8 cellular contexts compared by ENCODE assay signal in genomic region chr14:105168093-105168420, GRCh38. TPM values are rescaled to one million over a fixed set of nuclear protein-coding genes. Genes with fewer than 3 reads are reported as not detected.
DNase-seq lines count a peak whose midpoint lies in the region; ATAC-seq and TF ChIP-seq lines count a peak whose summit lies in the region.

No MANE protein-coding gene starts in this region.

- no peaks in the 10 kb centered on the region for H4K20me1 ChIP-seq in mammary epithelial cell (ENCODE audit: insufficient read depth, low read length)

- DNase-seq in natural killer cell (no peak), mammary epithelial cell (no peak), mesendoderm (no peak), vagina (ENCODE audit: extremely low spot score in 2 of 2) (no peak), midbrain (lab: John Stamatoyannopoulos, UW) (no peak), dedifferentiated amniotic fluid mesenchymal stem cell (ENCODE audit: extremely low spot score) (no peak)
- no peak for DNase-seq in natural killer cell treated with Interleukin-12 subunit alpha and Interleukin-12 subunit beta and Interleukin-15 and Interleukin-18, amount 100 ng/mL, for 72 hours (ENCODE audit: low spot score)

- H3K4ac ChIP-seq in mesendoderm (ENCODE audit: low read depth, low read length), result no peak overlapping the region

- no peak overlapping the region for H3K23ac ChIP-seq in mesendoderm (ENCODE audit: low read length)

- intact Hi-C loops in natural killer cell (cut with micrococcal nuclease) (loop anchor here (5.0 kb wide), 1 partner anchor 76 kb away; no protein-coding TSS in a partner anchor), mammary epithelial cell (cut with micrococcal nuclease) (no loop called here), vagina (cut with DNase I) (no loop called here)

- TF ChIP-seq POLR2A in vagina (IDR thresholded peaks at IDR 0.05), result no peak

- H3K4me1 Mint-ChIP-seq in natural killer cell, result peaks cover 4 to 18% of the 10 kb centered on the region in 2 donors
- peaks cover 7 to 9% of the 10 kb centered on the region in 2 donors for H3K4me1 Mint-ChIP-seq in natural killer cell treated with Interleukin-12 subunit alpha and Interleukin-12 subunit beta and Interleukin-15 and Interleukin-18, amount 100 ng/mL, for 72 hours (ENCODE audit: low read depth in 2 of 2)

- no peak overlapping the region for H4K5ac ChIP-seq in mesendoderm (ENCODE audit: low read length)

- in situ Hi-C loops in mammary epithelial cell (cut with MboI; ENCODE audit: low sequenced_read_pairs in 2 of 2), result loop anchor here (5.0 to 10.0 kb wide), 2 partner anchors 73 to 76 kb away; no protein-coding TSS in a partner anchor

- H3K27me3 Mint-ChIP-seq in natural killer cell (ENCODE audit: low read depth in 2 of 2), result peaks cover 0 to 19% of the 10 kb centered on the region in 2 donors
- peaks cover 0 to 2% of the 10 kb centered on the region in 2 donors for H3K27me3 Mint-ChIP-seq in natural killer cell treated with Interleukin-12 subunit alpha and Interleukin-12 subunit beta and Interleukin-15 and Interleukin-18, amount 100 ng/mL, for 72 hours

- no peaks in the 10 kb centered on the region for H3K79me1 ChIP-seq in mesendoderm (ENCODE audit: low read length)

- H3K9me3 ChIP-seq in mammary epithelial cell (replicated peaks; ENCODE audit: insufficient read depth, low read length), result no peaks in the 10 kb centered on the region
- no peaks in the 10 kb centered on the region for H3K9me3 ChIP-seq in vagina

- H3K4me2 ChIP-seq in mammary epithelial cell (ENCODE audit: insufficient read depth, low read depth, low read length) (peak overlapping the region; percentile 92), mesendoderm (ENCODE audit: low read length) (peak overlapping the region; percentile 56)

- H2BK15ac ChIP-seq in mesendoderm (replicated peaks; ENCODE audit: low read depth), result no peak overlapping the region

- ATAC-seq in natural killer cell (peak in 2 of 3 donors; percentile 4 to 14), GM19397 (IDR thresholded peaks at IDR 0.05; ENCODE audit: unreplicated experiment) (no peak)
- no peak for ATAC-seq in natural killer cell treated with Interleukin-12 subunit alpha and Interleukin-12 subunit beta and Interleukin-15 and Interleukin-18, amount 100 ng/mL, for 72 hours

- no peaks in the 10 kb centered on the region for H3K36me3 Mint-ChIP-seq in natural killer cell
- no peaks in the 10 kb centered on the region for H3K36me3 Mint-ChIP-seq in natural killer cell treated with Interleukin-12 subunit alpha and Interleukin-12 subunit beta and Interleukin-15 and Interleukin-18, amount 100 ng/mL, for 72 hours

- WGBS in mammary epithelial cell (ENCODE audit: low coverage, missing lambda C conversion rate), result no CpG with 5 or more reads among the region's 46 CpGs
- no CpG with 5 or more reads among the region's 46 CpGs for WGBS in mesendoderm (ENCODE audit: extremely low coverage, insufficient coverage, low lambda C conversion rate)

- H3K36me3 ChIP-seq in mammary epithelial cell (ENCODE audit: insufficient read depth, low read length) (no peaks in the 10 kb centered on the region), mesendoderm (ENCODE audit: control insufficient read depth, insufficient read depth, low read length) (no peaks in the 10 kb centered on the region), vagina (no peaks in the 10 kb centered on the region)

- peak overlapping the region; percentile 73 for H3K56ac ChIP-seq in mesendoderm (ENCODE audit: low read length)

- no peak for TF ChIP-seq CTCF in natural killer cell (IDR thresholded peaks at IDR 0.05)
- no peak for TF ChIP-seq CTCF in mammary epithelial cell (conservative IDR thresholded peaks at IDR 0.05 in 1 of 2, IDR thresholded peaks at IDR 0.05 in 1 of 2; ENCODE audit: extremely low read depth in 1 of 2, insufficient read depth in 1 of 2, low read depth in 1 of 2, low read length in 2 of 2)
- no peak for TF ChIP-seq CTCF in vagina (IDR thresholded peaks at IDR 0.05)

- H2BK120ac ChIP-seq in mesendoderm (ENCODE audit: low read depth, low read length), result no peak overlapping the region

- H2AK5ac ChIP-seq in mesendoderm (ENCODE audit: low read length), result no peak overlapping the region

- H3K4me3 ChIP-seq in mammary epithelial cell (replicated peaks in 1 of 3; ENCODE audit: insufficient read depth in 1 of 3, low read depth in 2 of 3, low read length in 3 of 3) (peak overlapping the region; percentile 11 to 80 (median 66)), mesendoderm (ENCODE audit: low read length) (no peak overlapping the region), vagina (peak overlapping the region; percentile 44 to 56)

- CTCF ChIA-PET in mammary epithelial cell (lab: Charles Lee; ENCODE audit: low non-redundant PET), result interaction anchor here (1.1 kb wide), 2 partner anchors 74 to 78 kb away, joined by 8 to 14 read pairs; no protein-coding TSS in a partner anchor

- H3K27ac ChIP-seq in mammary epithelial cell (ENCODE audit: insufficient read depth, low read depth, low read length), result no peak overlapping the region
- no peak overlapping the region for H3K27ac ChIP-seq in mesendoderm (ENCODE audit: low read depth, low read length)
- no peak overlapping the region for H3K27ac ChIP-seq in vagina

- H3K4me3 Mint-ChIP-seq in natural killer cell, result peak overlapping the region; percentile 67
- no peak overlapping the region for H3K4me3 Mint-ChIP-seq in natural killer cell treated with Interleukin-12 subunit alpha and Interleukin-12 subunit beta and Interleukin-15 and Interleukin-18, amount 100 ng/mL, for 72 hours

- H3K79me2 ChIP-seq in mammary epithelial cell (ENCODE audit: insufficient read depth, low read length) (peaks cover 43% of the 10 kb centered on the region), mesendoderm (ENCODE audit: control insufficient read depth, insufficient read depth, low read length) (no peaks in the 10 kb centered on the region)

- no peak overlapping the region for H4K8ac ChIP-seq in mesendoderm (ENCODE audit: low read depth, low read length)

- H3K27ac Mint-ChIP-seq in natural killer cell, result no peak overlapping the region
- H3K27ac Mint-ChIP-seq in natural killer cell treated with Interleukin-12 subunit alpha and Interleukin-12 subunit beta and Interleukin-15 and Interleukin-18, amount 100 ng/mL, for 72 hours, result no peak overlapping the region

- H3K27me3 ChIP-seq in mammary epithelial cell (ENCODE audit: insufficient read depth, low read length) (no peaks in the 10 kb centered on the region), mesendoderm (ENCODE audit: insufficient read depth, low read length, poor library complexity) (no peaks in the 10 kb centered on the region), vagina (no peaks in the 10 kb centered on the region)

- H3K9ac ChIP-seq in mammary epithelial cell (ENCODE audit: insufficient read depth, low read length) (no peak overlapping the region), mesendoderm (ENCODE audit: low read length) (peak overlapping the region; percentile 36)

- H3K18ac ChIP-seq in mesendoderm (ENCODE audit: low read length), result no peak overlapping the region

- no peaks in the 10 kb centered on the region for H3K9me3 Mint-ChIP-seq in natural killer cell
- H3K9me3 Mint-ChIP-seq in natural killer cell treated with Interleukin-12 subunit alpha and Interleukin-12 subunit beta and Interleukin-15 and Interleukin-18, amount 100 ng/mL, for 72 hours, result no peaks in the 10 kb centered on the region

- no peak overlapping the region for H2BK5ac ChIP-seq in mesendoderm (ENCODE audit: low read length)

- H3K4me1 ChIP-seq in mammary epithelial cell (ENCODE audit: insufficient read depth, low read length) (peaks cover 31% of the 10 kb centered on the region), mesendoderm (ENCODE audit: control insufficient read depth, low read depth, low read length) (no peaks in the 10 kb centered on the region), vagina (peaks cover 42% of the 10 kb centered on the region)

- dilution Hi-C loops in mammary epithelial cell (cut with HindIII; ENCODE audit: low sequenced_read_pairs), result no loop called here

- H2AFZ ChIP-seq in mammary epithelial cell (ENCODE audit: low read depth, low read length), result peak overlapping the region; percentile 30

- no TSS peak for BruUV-seq in mammary epithelial cell (replicated peaks; lab: Mats Ljungman, UMichigan)

RNA-seq across cellular contexts. Expression of gene JAG2, which starts 0.5 kb away (rescaled TPM):
- total RNA-seq in natural killer cell, result 1 to 10 TPM; 3.5 to 6.6 (median 6.1) TPM
- total RNA-seq in natural killer cell treated with Interleukin-12 subunit alpha and Interleukin-12 subunit beta and Interleukin-15 and Interleukin-18, amount 100 ng/mL, for 72 hours, result 1 to 10 TPM; 5.9 to 7.1 TPM
- 100 to 1,000 TPM in 1 of 2 donors, 10 to 100 TPM in 1; 75.2 to 124 TPM for total RNA-seq in mammary epithelial cell
- 42.6 TPM for polyA plus RNA-seq in mammary epithelial cell
- polyA minus RNA-seq in mammary epithelial cell, result 67.1 TPM
- 0.56 TPM for polyA plus RNA-seq in mesendoderm (2013, experiment 1 of 2)
- 0.73 TPM for polyA plus RNA-seq in mesendoderm (2013, experiment 2 of 2)
- total RNA-seq in vagina, result 17.7 TPM

RNA-seq across cellular contexts. Expression of gene NUDT14, which starts 13.1 kb away (rescaled TPM):
- total RNA-seq in natural killer cell (10 to 100 TPM; 16.0 to 32.9 (median 22.8) TPM), mammary epithelial cell (10 to 100 TPM; 32.0 to 41.9 TPM), vagina (11.0 TPM)
- total RNA-seq in natural killer cell treated with Interleukin-12 subunit alpha and Interleukin-12 subunit beta and Interleukin-15 and Interleukin-18, amount 100 ng/mL, for 72 hours, result 10 to 100 TPM; 10.2 to 23.4 TPM
- polyA plus RNA-seq in mammary epithelial cell, result 19.8 TPM
- 23.2 TPM for polyA minus RNA-seq in mammary epithelial cell
- polyA plus RNA-seq in mesendoderm (2013, experiment 1 of 2), result 10.5 TPM
- 10.4 TPM for polyA plus RNA-seq in mesendoderm (2013, experiment 2 of 2)

Comparison
In these comparisons a context has a peak if more than half of its experiments do, and no peak if none do; other contexts are left out.
1. ATAC-seq: peak in natural killer cell (2 of 3); none in natural killer cell treated with Interleukin-12 subunit alpha and Interleukin-12 subunit beta and Interleukin-15 and Interleukin-18, amount 100 ng/mL, for 72 hours (0 of 2) and GM19397 (single experiment).